ENCODE assay signal across 9 cellular contexts in the genomic region with DNA sequence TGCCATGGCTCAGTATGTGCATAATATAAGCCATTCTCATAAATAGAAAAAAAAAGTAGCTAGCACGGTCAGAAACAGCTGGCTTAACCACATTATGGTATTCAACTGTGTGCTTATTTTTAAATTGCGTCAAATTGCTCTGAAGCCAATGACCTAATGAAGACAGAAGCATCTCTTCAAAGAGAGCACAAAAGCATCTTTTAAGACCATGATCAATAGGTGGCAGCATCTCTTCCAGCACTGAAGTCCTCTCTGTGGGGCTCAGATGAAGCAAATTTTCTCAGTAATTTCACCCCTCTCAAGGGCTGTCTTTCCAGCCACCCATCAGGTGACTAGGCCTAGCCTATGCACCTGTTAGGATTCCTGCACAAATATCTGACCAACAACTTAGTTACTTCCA.
A peak's percentile ranks its signal among the peaks of the same experiment; 100 is the strongest.
DNase-seq lines count a peak whose midpoint lies in the region; ATAC-seq and TF ChIP-seq lines count a peak whose summit lies in the region.
"Had no signal": no experiment of that assay in that cellular context is flagged by ENCODE, and none has a peak within 500 bp of the region (broad histone marks: within the 10 kb centered on the region; RNA-seq: fewer than 3 reads in every experiment).

No MANE protein-coding gene starts in this region.

- peak; percentile 29; the same call in 1 of the 3 replicates for TF ChIP-seq CTCF in GM12872 (IDR thresholded peaks at IDR 0.05; ENCODE audit: insufficient read depth, low read depth, low read length)

- peak; percentile 33 for DNase-seq in A172 (ENCODE audit: low spot score)
- DNase-seq in left ventricle myocardium superior, result no peak
- no peak for DNase-seq in 8988T
- DNase-seq in NCI-H345 treated with DMSO at 0.1 percent for 48 hours (lab: John Stamatoyannopoulos, UW; ENCODE audit: unreplicated experiment), result no peak
- DNase-seq in NCI-H82 treated with DMSO at 0.1 percent for 48 hours (lab: John Stamatoyannopoulos, UW; ENCODE audit: unreplicated experiment), result no peak
- DNase-seq: activated naive CD8-positive, alpha-beta T cell treated with anti-CD3 and anti-CD28 coated beads, Interleukin-2, amount 10 ng/mL, durations not matched to agents 7 days and 5 days had no signal

- intact Hi-C loops in left ventricle myocardium superior (cut with micrococcal nuclease), result no loop called here

- ATAC-seq in SK-N-SH treated with all-trans-retinoic acid at 6 μM for 48 hours (peak; percentile 81), left ventricle myocardium superior (peak; percentile 45), HG02571 (IDR thresholded peaks at IDR 0.05; ENCODE audit: unreplicated experiment) (no peak)

TF ChIP-seq in SK-N-SH treated with all-trans-retinoic acid at 6 μM for 48 hours, 23 proteins besides CTCF, POLR2A, EP300 and RAD21:
- TF ChIP-seq ZFP30 (CRISPR knock-in tag; IDR thresholded peaks at IDR 0.05), result no peak
- no peak for TF ChIP-seq CSDC2 (CRISPR knock-in tag; IDR thresholded peaks at IDR 0.05)
- TF ChIP-seq, protein P1, sequence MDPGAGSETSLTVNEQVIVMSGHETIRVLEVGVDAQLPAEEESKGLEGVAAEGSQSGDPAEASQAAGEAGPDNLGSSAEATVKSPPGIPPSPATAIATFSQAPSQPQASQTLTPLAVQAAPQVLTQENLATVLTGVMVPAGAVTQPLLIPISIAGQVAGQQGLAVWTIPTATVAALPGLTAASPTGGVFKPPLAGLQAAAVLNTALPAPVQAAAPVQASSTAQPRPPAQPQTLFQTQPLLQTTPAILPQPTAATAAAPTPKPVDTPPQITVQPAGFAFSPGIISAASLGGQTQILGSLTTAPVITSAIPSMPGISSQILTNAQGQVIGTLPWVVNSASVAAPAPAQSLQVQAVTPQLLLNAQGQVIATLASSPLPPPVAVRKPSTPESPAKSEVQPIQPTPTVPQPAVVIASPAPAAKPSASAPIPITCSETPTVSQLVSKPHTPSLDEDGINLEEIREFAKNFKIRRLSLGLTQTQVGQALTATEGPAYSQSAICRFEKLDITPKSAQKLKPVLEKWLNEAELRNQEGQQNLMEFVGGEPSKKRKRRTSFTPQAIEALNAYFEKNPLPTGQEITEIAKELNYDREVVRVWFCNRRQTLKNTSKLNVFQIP (CRISPR knock-in tag; IDR thresholded peaks at IDR 0.05; ENCODE audit: borderline replicate concordance, low read depth), result no peak
- TF ChIP-seq, protein P2, sequence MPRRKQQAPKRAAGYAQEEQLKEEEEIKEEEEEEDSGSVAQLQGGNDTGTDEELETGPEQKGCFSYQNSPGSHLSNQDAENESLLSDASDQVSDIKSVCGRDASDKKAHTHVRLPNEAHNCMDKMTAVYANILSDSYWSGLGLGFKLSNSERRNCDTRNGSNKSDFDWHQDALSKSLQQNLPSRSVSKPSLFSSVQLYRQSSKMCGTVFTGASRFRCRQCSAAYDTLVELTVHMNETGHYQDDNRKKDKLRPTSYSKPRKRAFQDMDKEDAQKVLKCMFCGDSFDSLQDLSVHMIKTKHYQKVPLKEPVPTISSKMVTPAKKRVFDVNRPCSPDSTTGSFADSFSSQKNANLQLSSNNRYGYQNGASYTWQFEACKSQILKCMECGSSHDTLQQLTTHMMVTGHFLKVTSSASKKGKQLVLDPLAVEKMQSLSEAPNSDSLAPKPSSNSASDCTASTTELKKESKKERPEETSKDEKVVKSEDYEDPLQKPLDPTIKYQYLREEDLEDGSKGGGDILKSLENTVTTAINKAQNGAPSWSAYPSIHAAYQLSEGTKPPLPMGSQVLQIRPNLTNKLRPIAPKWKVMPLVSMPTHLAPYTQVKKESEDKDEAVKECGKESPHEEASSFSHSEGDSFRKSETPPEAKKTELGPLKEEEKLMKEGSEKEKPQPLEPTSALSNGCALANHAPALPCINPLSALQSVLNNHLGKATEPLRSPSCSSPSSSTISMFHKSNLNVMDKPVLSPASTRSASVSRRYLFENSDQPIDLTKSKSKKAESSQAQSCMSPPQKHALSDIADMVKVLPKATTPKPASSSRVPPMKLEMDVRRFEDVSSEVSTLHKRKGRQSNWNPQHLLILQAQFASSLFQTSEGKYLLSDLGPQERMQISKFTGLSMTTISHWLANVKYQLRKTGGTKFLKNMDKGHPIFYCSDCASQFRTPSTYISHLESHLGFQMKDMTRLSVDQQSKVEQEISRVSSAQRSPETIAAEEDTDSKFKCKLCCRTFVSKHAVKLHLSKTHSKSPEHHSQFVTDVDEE (CRISPR knock-in tag; IDR thresholded peaks at IDR 0.05), result no peak
- no peak for TF ChIP-seq BACH2 (CRISPR knock-in tag; IDR thresholded peaks at IDR 0.05; ENCODE audit: borderline replicate concordance)
- TF ChIP-seq RARB (CRISPR knock-in tag; IDR thresholded peaks at IDR 0.05), result no peak
- TF ChIP-seq ARNTL (CRISPR knock-in tag; IDR thresholded peaks at IDR 0.05; ENCODE audit: borderline replicate concordance, low read depth), result no peak
- TF ChIP-seq ZNF70 (CRISPR knock-in tag; IDR thresholded peaks at IDR 0.05), result no peak
- TF ChIP-seq SNAI2 (CRISPR knock-in tag; IDR thresholded peaks at IDR 0.05), result no peak
- no peak for TF ChIP-seq TOX (CRISPR knock-in tag; IDR thresholded peaks at IDR 0.05; ENCODE audit: borderline replicate concordance)
- TF ChIP-seq OSR1 (CRISPR knock-in tag; IDR thresholded peaks at IDR 0.05), result no peak
- TF ChIP-seq, protein P3, sequence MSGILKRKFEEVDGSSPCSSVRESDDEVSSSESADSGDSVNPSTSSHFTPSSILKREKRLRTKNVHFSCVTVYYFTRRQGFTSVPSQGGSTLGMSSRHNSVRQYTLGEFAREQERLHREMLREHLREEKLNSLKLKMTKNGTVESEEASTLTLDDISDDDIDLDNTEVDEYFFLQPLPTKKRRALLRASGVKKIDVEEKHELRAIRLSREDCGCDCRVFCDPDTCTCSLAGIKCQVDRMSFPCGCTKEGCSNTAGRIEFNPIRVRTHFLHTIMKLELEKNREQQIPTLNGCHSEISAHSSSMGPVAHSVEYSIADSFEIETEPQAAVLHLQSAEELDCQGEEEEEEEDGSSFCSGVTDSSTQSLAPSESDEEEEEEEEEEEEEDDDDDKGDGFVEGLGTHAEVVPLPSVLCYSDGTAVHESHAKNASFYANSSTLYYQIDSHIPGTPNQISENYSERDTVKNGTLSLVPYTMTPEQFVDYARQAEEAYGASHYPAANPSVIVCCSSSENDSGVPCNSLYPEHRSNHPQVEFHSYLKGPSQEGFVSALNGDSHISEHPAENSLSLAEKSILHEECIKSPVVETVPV (CRISPR knock-in tag; IDR thresholded peaks at IDR 0.05), result no peak
- no peak for TF ChIP-seq ISL1 (CRISPR knock-in tag; IDR thresholded peaks at IDR 0.05)
- no peak for TF ChIP-seq PPARA (CRISPR knock-in tag; IDR thresholded peaks at IDR 0.05; ENCODE audit: borderline replicate concordance)
- no peak for TF ChIP-seq ZC3H10 (CRISPR knock-in tag; IDR thresholded peaks at IDR 0.05)
TF ChIP-seq in SK-N-SH treated with all-trans-retinoic acid at 6 μM for 48 hours: peak in this region for 0.
